In the genomic region with DNA sequence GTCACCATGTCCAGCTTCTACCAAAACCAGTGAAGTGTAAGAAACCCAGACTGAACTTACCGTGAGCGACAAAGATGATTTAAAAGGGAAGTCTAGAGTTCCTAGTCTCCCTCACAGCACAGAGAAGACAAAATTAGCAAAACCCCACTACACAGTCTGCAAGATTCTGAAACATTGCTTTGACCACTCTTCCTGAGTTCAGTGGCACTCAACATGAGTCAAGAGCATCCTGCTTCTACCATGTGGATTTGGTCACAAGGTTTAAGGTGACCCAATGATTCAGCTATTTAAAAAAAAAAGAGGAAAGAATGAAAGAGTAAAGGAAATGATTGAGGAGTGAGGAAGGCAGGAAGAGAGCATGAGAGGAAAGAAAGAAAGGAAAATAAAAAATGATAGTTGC, we compare ENCODE assay signal across 14 cellular contexts. TPM values are rescaled to one million over a fixed set of nuclear protein-coding genes. Genes with fewer than 3 reads are reported as not detected.
DNase-seq lines count a peak whose midpoint lies in the region; ATAC-seq and TF ChIP-seq lines count a peak whose summit lies in the region.
"Had no signal": no experiment of that assay in that cellular context is flagged by ENCODE, and none has a peak within 500 bp of the region (broad histone marks: within the 10 kb centered on the region; RNA-seq: fewer than 3 reads in every experiment).

No MANE protein-coding gene starts in this region.

- TF ChIP-seq POLR2A in sigmoid colon (IDR thresholded peaks at IDR 0.05): no peak

- intact Hi-C loops in activated T-helper 2 cell treated with anti-CD3 and anti-CD28 coated beads, Interferon-gamma antibody, Interleukin-2, Interleukin-4, amounts not matched to agents 10 μg/mL and 5 μg/mL and 100 μg/mL, durations not matched to agents 14 hours and 24 hours and 36 hours (cut with micrococcal nuclease): no loop called here
- intact Hi-C loops in sigmoid colon (cut with DNase I): no loop called here

- ATAC-seq in DND-41 (ENCODE audit: insufficient read depth, low read depth) (no peak), HG03442 (IDR thresholded peaks at IDR 0.05; ENCODE audit: unreplicated experiment) (peak; percentile 66)
- ATAC-seq: psoas muscle had no signal

- peak overlapping the region; percentile 8; the same call in 1 of the 2 replicates for H3K9ac ChIP-seq in DND-41 (ENCODE audit: low read depth, low read length)

- H3K4me1 Mint-ChIP-seq in activated T-helper 2 cell treated with anti-CD3 and anti-CD28 coated beads, Interferon-gamma antibody, Interleukin-2, Interleukin-4, amounts not matched to agents 10 μg/mL and 5 μg/mL and 100 μg/mL, durations not matched to agents 14 hours and 24 hours and 36 hours (ENCODE audit: low read depth): peaks cover 45% of the 10 kb centered on the region
- H3K4me1 Mint-ChIP-seq in progenitor cell of endocrine pancreas (ENCODE audit: low read depth): peaks cover 2% of the 10 kb centered on the region

- H2AFZ ChIP-seq in DND-41 (ENCODE audit: low read depth, low read length): no peak overlapping the region
- H2AFZ ChIP-seq: PC-9 had no signal

- H3K27me3 Mint-ChIP-seq in activated T-helper 2 cell treated with anti-CD3 and anti-CD28 coated beads, Interferon-gamma antibody, Interleukin-2, Interleukin-4, amounts not matched to agents 10 μg/mL and 5 μg/mL and 100 μg/mL, durations not matched to agents 14 hours and 24 hours and 36 hours (ENCODE audit: low read depth): no peaks in the 10 kb centered on the region
- peaks cover 4% of the 10 kb centered on the region for H3K27me3 Mint-ChIP-seq in progenitor cell of endocrine pancreas
- H3K27me3 Mint-ChIP-seq: B cell had no signal

- peaks cover 77% of the 10 kb centered on the region for H3K79me2 ChIP-seq in DND-41 (ENCODE audit: insufficient read depth, low read length)

- H3K36me3 ChIP-seq in DND-41 (ENCODE audit: insufficient read depth, low read length) (peaks cover 81% of the 10 kb centered on the region), sigmoid colon (no peaks in the 10 kb centered on the region), SJCRH30 (no peaks in the 10 kb centered on the region)

- H4K20me1 ChIP-seq in DND-41 (ENCODE audit: insufficient read depth, low read length): no peaks in the 10 kb centered on the region

- no peak overlapping the region for H3K4me3 ChIP-seq in DND-41 (ENCODE audit: low read depth in 1 of 2, low read length in 2 of 2)
- no peak overlapping the region for H3K4me3 ChIP-seq in sigmoid colon
- H3K4me3 ChIP-seq in SJCRH30: no peak overlapping the region
- H3K4me3 ChIP-seq: dorsolateral prefrontal cortex, PC-9, psoas muscle had no signal

- DNase-seq in A172 (ENCODE audit: low spot score) (peak; percentile 54), DND-41 (no peak), progenitor cell of endocrine pancreas (ENCODE audit: low spot score, unreplicated experiment) (no peak), sigmoid colon (no peak), OCI-M2 (lab: John Stamatoyannopoulos, UW; ENCODE audit: unreplicated experiment) (no peak), SJCRH30 (no peak)
- no peak for DNase-seq in activated T-helper 2 cell treated with anti-CD3 and anti-CD28 coated beads, Interferon-gamma antibody, Interleukin-2, Interleukin-4, amounts not matched to agents 10 μg/mL and 5 μg/mL and 100 μg/mL, durations not matched to agents 14 hours and 24 hours and 36 hours (ENCODE audit: low spot score)
- DNase-seq: dorsolateral prefrontal cortex, GDM1, PC-9, psoas muscle had no signal

- H3K9me3 ChIP-seq in DND-41 (ENCODE audit: insufficient read depth, low read length, severe bottlenecking) (no peaks in the 10 kb centered on the region), sigmoid colon (no peaks in the 10 kb centered on the region), SJCRH30 (replicated peaks) (no peaks in the 10 kb centered on the region)
- H3K9me3 ChIP-seq: psoas muscle had no signal

- peaks cover 99% of the 10 kb centered on the region for H3K4me1 ChIP-seq in DND-41 (ENCODE audit: insufficient read depth, low read length)
- no peaks in the 10 kb centered on the region for H3K4me1 ChIP-seq in sigmoid colon
- H3K4me1 ChIP-seq in SJCRH30: no peaks in the 10 kb centered on the region
- H3K4me1 ChIP-seq: psoas muscle had no signal

- H3K27ac ChIP-seq in DND-41 (ENCODE audit: low read length) (peak overlapping the region; percentile 96), sigmoid colon (no peak overlapping the region), SJCRH30 (no peak overlapping the region)
- H3K27ac ChIP-seq: dorsolateral prefrontal cortex, HL-60, PC-9, psoas muscle had no signal

- H3K9me3 Mint-ChIP-seq in activated T-helper 2 cell treated with anti-CD3 and anti-CD28 coated beads, Interferon-gamma antibody, Interleukin-2, Interleukin-4, amounts not matched to agents 10 μg/mL and 5 μg/mL and 100 μg/mL, durations not matched to agents 14 hours and 24 hours and 36 hours: no peaks in the 10 kb centered on the region
- no peaks in the 10 kb centered on the region for H3K9me3 Mint-ChIP-seq in progenitor cell of endocrine pancreas (ENCODE audit: low read depth)

- H3K36me3 Mint-ChIP-seq in activated T-helper 2 cell treated with anti-CD3 and anti-CD28 coated beads, Interferon-gamma antibody, Interleukin-2, Interleukin-4, amounts not matched to agents 10 μg/mL and 5 μg/mL and 100 μg/mL, durations not matched to agents 14 hours and 24 hours and 36 hours (ENCODE audit: low read depth): peaks cover 93% of the 10 kb centered on the region
- no peaks in the 10 kb centered on the region for H3K36me3 Mint-ChIP-seq in progenitor cell of endocrine pancreas (ENCODE audit: insufficient read depth)

- no peak for TF ChIP-seq EP300 in sigmoid colon (IDR thresholded peaks at IDR 0.05)

- 0 out of 2 replicates have a peak overlapping the region, but pooled peaks have one; percentile 30 for H3K4me2 ChIP-seq in DND-41 (ENCODE audit: insufficient read depth, low read length)

- TF ChIP-seq CTCF in DND-41 (IDR thresholded peaks at IDR 0.05; ENCODE audit: borderline replicate concordance, extremely low read depth, low read length, poor library complexity, severe bottlenecking) (no peak), progenitor cell of endocrine pancreas (IDR thresholded peaks at IDR 0.05; ENCODE audit: unreplicated experiment) (no peak), sigmoid colon (IDR thresholded peaks at IDR 0.05) (no peak)

- peak overlapping the region; percentile 68 for H3K27ac Mint-ChIP-seq in activated T-helper 2 cell treated with anti-CD3 and anti-CD28 coated beads, Interferon-gamma antibody, Interleukin-2, Interleukin-4, amounts not matched to agents 10 μg/mL and 5 μg/mL and 100 μg/mL, durations not matched to agents 14 hours and 24 hours and 36 hours
- no peak overlapping the region for H3K27ac Mint-ChIP-seq in progenitor cell of endocrine pancreas
- H3K27ac Mint-ChIP-seq: B cell had no signal

- 63 to 90% methylated on average over 2 of the region's 2 CpGs for WGBS in sigmoid colon, 2 donors

- no peak overlapping the region for H3K4me3 Mint-ChIP-seq in activated T-helper 2 cell treated with anti-CD3 and anti-CD28 coated beads, Interferon-gamma antibody, Interleukin-2, Interleukin-4, amounts not matched to agents 10 μg/mL and 5 μg/mL and 100 μg/mL, durations not matched to agents 14 hours and 24 hours and 36 hours (ENCODE audit: low read depth)
- H3K4me3 Mint-ChIP-seq in progenitor cell of endocrine pancreas (ENCODE audit: low read depth): no peak overlapping the region
- H3K4me3 Mint-ChIP-seq: B cell had no signal

- H3K27me3 ChIP-seq in DND-41 (ENCODE audit: insufficient read depth, low read length, poor library complexity): no peaks in the 10 kb centered on the region
- no peaks in the 10 kb centered on the region for H3K27me3 ChIP-seq in sigmoid colon
- no peaks in the 10 kb centered on the region; the same call in 1 of the 2 replicates for H3K27me3 ChIP-seq in SJCRH30

RNA-seq across cellular contexts. Expression of a gene that starts 19.8 kb away (rescaled TPM):
- total RNA-seq in A172 (2014; rRNA removed; shearing (Covaris generic)): 114 and 160 TPM in 2 replicates
- 60.9 and 66.9 TPM in 2 replicates for total RNA-seq in activated T-helper 2 cell treated with anti-CD3 and anti-CD28 coated beads, Interferon-gamma antibody, Interleukin-2, Interleukin-4, amounts not matched to agents 10 μg/mL and 5 μg/mL and 100 μg/mL, durations not matched to agents 14 hours and 24 hours and 36 hours
- not detected in 2 replicates for total RNA-seq in progenitor cell of endocrine pancreas
- 1 to 10 TPM; 2.1 to 4.7 (median 3.9) TPM for total RNA-seq in sigmoid colon
- polyA plus RNA-seq in sigmoid colon: 10 to 100 TPM in 1 of 3 donors, 1 to 10 TPM in 2; 1.4 to 65.8 (median 1.8) TPM
- total RNA-seq in SJCRH30 (2014; rRNA removed; shearing (Covaris generic)): 0.14 TPM in 1 of 2 replicates, not detected in the other

Comparison
In these comparisons a context has a peak if more than half of its experiments do, and no peak if none do; other contexts are left out.
1. RNA of a gene that starts 19.8 kb away (total RNA-seq): 114 to 160 TPM in A172 and 60.9 to 66.9 TPM in activated T-helper 2 cell treated with anti-CD3 and anti-CD28 coated beads, Interferon-gamma antibody, Interleukin-2, Interleukin-4, amounts not matched to agents 10 μg/mL and 5 μg/mL and 100 μg/mL, durations not matched to agents 14 hours and 24 hours and 36 hours; 2.1 to 4.7 TPM in sigmoid colon, 0.14 TPM in SJCRH30 and not detected in progenitor cell of endocrine pancreas; every median in the first group is over 10 times any median in the second.